Comparison of ENCODE assay signal across 21 cellular contexts in genomic region chr7:69799048-69799697, GRCh38.
"Had no signal": no experiment of that assay in that cellular context is flagged by ENCODE, and none has a peak within 500 bp of the region (broad histone marks: within the 10 kb centered on the region; RNA-seq: fewer than 3 reads in every experiment).

No MANE protein-coding gene starts in this region.

- H3K9me3 ChIP-seq: gastroesophageal sphincter, heart right ventricle, neutrophil, tibial nerve, vagina had no signal

- H3K27ac ChIP-seq: dorsolateral prefrontal cortex, gastroesophageal sphincter, heart right ventricle, neutrophil, tibial nerve, vagina had no signal

- H3K27me3 ChIP-seq: cardiac muscle cell, dorsolateral prefrontal cortex, gastroesophageal sphincter, heart right ventricle, neutrophil, tibial nerve, vagina had no signal

- H3K9me3 Mint-ChIP-seq: activated CD8-positive, alpha-beta T cell treated with anti-CD3 and anti-CD28 coated beads for 36 hours; activated naive CD4-positive, alpha-beta T cell treated with anti-CD3 and anti-CD28 coated beads, Interleukin-2, amount 50 U/mL, for 72 hours; natural killer cell; WTC11 had no signal

- H3K4me3 Mint-ChIP-seq: activated CD8-positive, alpha-beta T cell treated with anti-CD3 and anti-CD28 coated beads for 36 hours; natural killer cell; WTC11 had no signal

- DNase-seq: activated CD4-positive, alpha-beta T cell treated with anti-CD3 and anti-CD28 coated beads for 48 hours; activated CD8-positive, alpha-beta T cell treated with anti-CD3 and anti-CD28 coated beads for 36 hours; activated gamma-delta T cell; activated T-cell treated with anti-CD3 and anti-CD28 coated beads, Interleukin-2, amount 50 U/mL, for 48 hours; dorsolateral prefrontal cortex; erythroblast; heart right ventricle; natural killer cell; retina; stimulated activated CD4-positive, alpha-beta T cell treated with anti-CD3 and anti-CD28 coated beads, Interleukin-2, amount 100 ng/mL, for 48 hours; stimulated activated naive CD4-positive, alpha-beta T cell; substantia nigra had no signal

- ATAC-seq: activated CD8-positive, alpha-beta T cell treated with anti-CD3 and anti-CD28 coated beads for 36 hours; activated naive CD4-positive, alpha-beta T cell treated with anti-CD3 and anti-CD28 coated beads, Interleukin-2, amount 50 U/mL, for 72 hours; gastroesophageal sphincter; heart right ventricle; left lobe of liver; natural killer cell; WTC11 had no signal

- H3K4me3 ChIP-seq: cardiac muscle cell, dorsolateral prefrontal cortex, gastroesophageal sphincter, heart right ventricle, tibial nerve, vagina had no signal

- H3K36me3 Mint-ChIP-seq: activated naive CD4-positive, alpha-beta T cell treated with anti-CD3 and anti-CD28 coated beads, Interleukin-2, amount 50 U/mL, for 72 hours; natural killer cell; WTC11 had no signal

- H3K36me3 ChIP-seq: cardiac muscle cell, gastroesophageal sphincter, heart right ventricle, neutrophil, tibial nerve, vagina had no signal

- H3K27ac Mint-ChIP-seq: activated CD8-positive, alpha-beta T cell treated with anti-CD3 and anti-CD28 coated beads for 36 hours; activated naive CD4-positive, alpha-beta T cell treated with anti-CD3 and anti-CD28 coated beads, Interleukin-2, amount 50 U/mL, for 72 hours; natural killer cell; WTC11 had no signal

- FAIRE-seq: islet of Langerhans had no signal
